In genomic region chr17:4313482-4314114, GRCh38 we compare ENCODE assay signal across 13 cellular contexts. TPM values are rescaled to one million over a fixed set of nuclear protein-coding genes. Genes with fewer than 3 reads are reported as not detected.
A peak's percentile ranks its signal among the peaks of the same experiment; 100 is the strongest.
DNase-seq lines count a peak whose midpoint lies in the region; ATAC-seq, FAIRE-seq and TF ChIP-seq lines count a peak whose summit lies in the region.
"Had no signal": no experiment of that assay in that cellular context is flagged by ENCODE, and none has a peak within 500 bp of the region (broad histone marks: within the 10 kb centered on the region; RNA-seq: fewer than 3 reads in every experiment).

No MANE protein-coding gene starts in this region.

- in situ Hi-C loops in K562 (cut with MboI), result no loop called here

- no peak overlapping the region for H3K4me2 ChIP-seq in K562 (ENCODE audit: insufficient read depth, low read length)

- no peak overlapping the region for H2AFZ ChIP-seq in K562 (ENCODE audit: low read depth, low read length)

- H4K20me1 ChIP-seq in K562 (replicated peaks; ENCODE audit: control insufficient read depth, insufficient read depth, low read length), result peaks cover 7% of the 10 kb centered on the region; the same call in 1 of the 2 replicates

- POLR2A ChIA-PET in K562 (lab: Yijun Ruan, JAX), result no interaction called here

- peaks cover 66% of the 10 kb centered on the region for H3K4me1 Mint-ChIP-seq in activated naive CD8-positive, alpha-beta T cell treated with anti-CD3 and anti-CD28 coated beads, Interleukin-2, amount 50 U/mL, for 24 hours
- H3K4me1 Mint-ChIP-seq in activated naive CD8-positive, alpha-beta T cell treated with anti-CD3 and anti-CD28 coated beads for 36 hours, result peaks cover 63% of the 10 kb centered on the region
- H3K4me1 Mint-ChIP-seq in glutamatergic neuron (ENCODE audit: low read depth, unreplicated experiment), result peaks cover 20% of the 10 kb centered on the region

- H3K27ac ChIP-seq in K562 (ENCODE audit: extremely low read depth, low read depth, low read length) (no peak overlapping the region), thoracic aorta (no peak overlapping the region)

- H3K27me3 ChIP-seq in K562 (ENCODE audit: control insufficient read depth in 2 of 2, insufficient read depth in 2 of 2, low read length in 2 of 2) (no peaks in the 10 kb centered on the region), thoracic aorta (replicated peaks; ENCODE audit: insufficient read depth) (no peaks in the 10 kb centered on the region)

- no peak for TF ChIP-seq RAD21 in K562 (CRISPR knock-in tag; conservative IDR thresholded peaks at IDR 0.05 in 1 of 2, IDR thresholded peaks at IDR 0.05 in 1 of 2)

- H3K4me3 ChIP-seq in K562 (no peak overlapping the region), thoracic aorta (peak overlapping the region; percentile 32)

- intact Hi-C loops in K562 (cut with micrococcal nuclease), result no loop called here

- H3K9me1 ChIP-seq in K562 (ENCODE audit: control insufficient read depth, insufficient read depth, low read length), result no peaks in the 10 kb centered on the region

- H3K36me3 Mint-ChIP-seq in activated naive CD8-positive, alpha-beta T cell treated with anti-CD3 and anti-CD28 coated beads, Interleukin-2, amount 50 U/mL, for 24 hours (ENCODE audit: low read depth), result peaks cover 5% of the 10 kb centered on the region
- H3K36me3 Mint-ChIP-seq in activated naive CD8-positive, alpha-beta T cell treated with anti-CD3 and anti-CD28 coated beads for 36 hours, result no peaks in the 10 kb centered on the region
- H3K36me3 Mint-ChIP-seq in glutamatergic neuron (ENCODE audit: unreplicated experiment), result peaks cover 7% of the 10 kb centered on the region
- H3K36me3 Mint-ChIP-seq: naive B cell had no signal

- H3K9me3 Mint-ChIP-seq in activated naive CD8-positive, alpha-beta T cell treated with anti-CD3 and anti-CD28 coated beads, Interleukin-2, amount 50 U/mL, for 24 hours, result no peaks in the 10 kb centered on the region
- no peaks in the 10 kb centered on the region for H3K9me3 Mint-ChIP-seq in activated naive CD8-positive, alpha-beta T cell treated with anti-CD3 and anti-CD28 coated beads for 36 hours
- H3K9me3 Mint-ChIP-seq in glutamatergic neuron (ENCODE audit: unreplicated experiment), result peaks cover 5% of the 10 kb centered on the region
- H3K9me3 Mint-ChIP-seq: activated CD4-positive, alpha-beta T cell treated with anti-CD3 and anti-CD28 coated beads, Interleukin-2, amount 10 ng/mL, durations not matched to agents 24 days and 14 days; naive B cell had no signal

- no peak for TF ChIP-seq POLR2A in K562 (conservative IDR thresholded peaks at IDR 0.05)

- no peaks in the 10 kb centered on the region for H3K36me3 ChIP-seq in K562 (ENCODE audit: control insufficient read depth, insufficient read depth, low read length)
- H3K36me3 ChIP-seq in thoracic aorta, result no peaks in the 10 kb centered on the region

- peaks cover 92% of the 10 kb centered on the region for H3K79me2 ChIP-seq in K562 (ENCODE audit: control insufficient read depth, insufficient read depth, low read length)

- BruUV-seq in K562 (replicated peaks; lab: Mats Ljungman, UMichigan), result no TSS peak

- H3K4me1 ChIP-seq in K562 (replicated peaks in 1 of 2; ENCODE audit: control insufficient read depth in 2 of 2, insufficient read depth in 2 of 2, low read length in 2 of 2) (peaks cover 4 to 8% of the 10 kb centered on the region in 2 experiments; a peak in 4 of 5 replicates), thoracic aorta (ENCODE audit: control insufficient read depth in 1 of 2, low read depth in 2 of 2) (peaks cover 26 to 54% of the 10 kb centered on the region in 2 donors)

- H3K9ac ChIP-seq in K562 (ENCODE audit: insufficient read depth in 1 of 2, low read depth in 2 of 2, low read length in 2 of 2), result no peak overlapping the region

- no peak for TF ChIP-seq CTCF in K562 (IDR thresholded peaks at IDR 0.05 in 2 of 3, conservative IDR thresholded peaks at IDR 0.05 in 1 of 3; ENCODE audit: insufficient read depth in 2 of 3, low read depth in 1 of 3, low read length in 3 of 3)
- TF ChIP-seq CTCF in thoracic aorta (IDR thresholded peaks at IDR 0.05), result no peak
- no peak for TF ChIP-seq CTCF in glutamatergic neuron (IDR thresholded peaks at IDR 0.05; ENCODE audit: partially characterized antibody, unreplicated experiment)

- H3K9me3 ChIP-seq in K562 (replicated peaks; ENCODE audit: control insufficient read depth, insufficient read depth, low read depth, low read length), result no peaks in the 10 kb centered on the region
- no peaks in the 10 kb centered on the region for H3K9me3 ChIP-seq in thoracic aorta

- FAIRE-seq in K562 (lab: Jason Lieb, UNC), result peak; percentile 67

- no peak for ATAC-seq in activated naive CD8-positive, alpha-beta T cell treated with anti-CD3 and anti-CD28 coated beads, Interleukin-2, amount 50 U/mL, for 24 hours
- no peak for ATAC-seq in K562
- no peak for ATAC-seq in thoracic aorta (ENCODE audit: insufficient number of reproducible peaks, low FRiP score, low read depth)

- WGBS in K562 (ENCODE audit: insufficient coverage, low coverage, missing lambda C conversion rate), result 84% methylated on average over 4 of the region's 7 CpGs

- H3K4me3 Mint-ChIP-seq in activated naive CD8-positive, alpha-beta T cell treated with anti-CD3 and anti-CD28 coated beads, Interleukin-2, amount 50 U/mL, for 24 hours, result no peak overlapping the region
- H3K4me3 Mint-ChIP-seq in activated naive CD8-positive, alpha-beta T cell treated with anti-CD3 and anti-CD28 coated beads for 36 hours, result no peak overlapping the region
- H3K4me3 Mint-ChIP-seq in glutamatergic neuron (ENCODE audit: unreplicated experiment), result no peak overlapping the region
- H3K4me3 Mint-ChIP-seq: activated CD4-positive, alpha-beta T cell treated with anti-CD3 and anti-CD28 coated beads, Interleukin-2, amount 10 ng/mL, durations not matched to agents 24 days and 14 days had no signal

- CTCF ChIA-PET in K562 (lab: Yijun Ruan, JAX; ENCODE audit: low intra/inter-chr PET ratio), result no interaction called here

- no peaks in the 10 kb centered on the region for H3K27me3 Mint-ChIP-seq in activated naive CD8-positive, alpha-beta T cell treated with anti-CD3 and anti-CD28 coated beads, Interleukin-2, amount 50 U/mL, for 24 hours
- H3K27me3 Mint-ChIP-seq in activated naive CD8-positive, alpha-beta T cell treated with anti-CD3 and anti-CD28 coated beads for 36 hours, result no peaks in the 10 kb centered on the region
- no peaks in the 10 kb centered on the region for H3K27me3 Mint-ChIP-seq in glutamatergic neuron (ENCODE audit: unreplicated experiment)
- H3K27me3 Mint-ChIP-seq: activated CD4-positive, alpha-beta T cell treated with anti-CD3 and anti-CD28 coated beads, Interleukin-2, amount 10 ng/mL, durations not matched to agents 24 days and 14 days; naive B cell had no signal

- TF ChIP-seq EP300 in K562 (IDR thresholded peaks at IDR 0.05; ENCODE audit: low read length), result no peak

- no peak for DNase-seq in activated naive CD8-positive, alpha-beta T cell treated with anti-CD3 and anti-CD28 coated beads, Interleukin-2, amount 50 U/mL, for 24 hours
- no peak for DNase-seq in activated naive CD8-positive, alpha-beta T cell treated with anti-CD3 and anti-CD28 coated beads for 36 hours
- DNase-seq in K562 (ENCODE audit: extremely low read depth in 1 of 4, low spot score in 3 of 4) (no peak), lung microvascular endothelial cell (ENCODE audit: low read depth in 2 of 2) (peak; percentile 29 to 43), thoracic aorta (ENCODE audit: low spot score) (no peak), glutamatergic neuron (no peak), RPMI8226 (no peak)
- DNase-seq in stimulated activated naive CD4-positive, alpha-beta T cell (lab: John Stamatoyannopoulos, UW), result no peak
- DNase-seq: activated CD4-positive, alpha-beta T cell treated with anti-CD3 and anti-CD28 coated beads, Interleukin-2, amount 10 ng/mL, durations not matched to agents 24 days and 14 days; activated naive CD4-positive, alpha-beta T cell treated with anti-CD3 and anti-CD28 coated beads, Interleukin-2, amount 50 U/mL, for 16 hours; effector CD8-positive, alpha-beta T cell; naive B cell; stimulated activated CD4-positive, alpha-beta T cell treated with anti-CD3 and anti-CD28 coated beads, Interleukin-15, amount 100 ng/mL, for 24 hours had no signal

- H3K27ac Mint-ChIP-seq in activated naive CD8-positive, alpha-beta T cell treated with anti-CD3 and anti-CD28 coated beads, Interleukin-2, amount 50 U/mL, for 24 hours, result peak overlapping the region; percentile 61
- no peak overlapping the region for H3K27ac Mint-ChIP-seq in activated naive CD8-positive, alpha-beta T cell treated with anti-CD3 and anti-CD28 coated beads for 36 hours
- H3K27ac Mint-ChIP-seq in glutamatergic neuron (ENCODE audit: unreplicated experiment), result no peak overlapping the region

RNA-seq across cellular contexts. Expression of gene ANKFY1, which starts 49.8 kb away (rescaled TPM):
- 10 to 100 TPM; 29.4 to 31.4 TPM for total RNA-seq in activated naive CD8-positive, alpha-beta T cell treated with anti-CD3 and anti-CD28 coated beads for 36 hours
- 151 and 164 TPM in 2 replicates for total RNA-seq in K562 (2011; cell fraction: chromatin; rRNA removed; ENCODE audit: low replicate concordance)
- 64.0 and 71.8 TPM in 2 replicates for total RNA-seq in K562 (2011; cell fraction: nucleolus; rRNA removed)
- total RNA-seq in K562 (2011; cell fraction: nucleoplasm; rRNA removed), result 86.6 and 97.9 TPM in 2 replicates
- 9.4 and 10.7 TPM in 2 replicates for total RNA-seq in K562 (2014; rRNA removed)
- total RNA-seq in K562 (2014; rRNA removed; fragmentation: Illumina TruSeq; extraction: Trizol), result 11.5 and 13.6 TPM in 2 replicates
- total RNA-seq in K562 (2015; rRNA removed; fragmentation: Illumina TruSeq; extraction: Trizol), result 12.2 and 12.7 TPM in 2 replicates
- total RNA-seq in K562 (2021), result 25.6 and 27.6 TPM in 2 replicates
- 11.7 and 16.6 TPM in 2 replicates for polyA plus RNA-seq in K562 (2011; rRNA removed)
- polyA plus RNA-seq in K562 (2011; cell fraction: cytosol; rRNA removed), result 10.4 and 11.1 TPM in 2 replicates
- polyA plus RNA-seq in K562 (2011; cell fraction: nucleus; rRNA removed), result 97.6 and 134 TPM in 2 replicates
- polyA plus RNA-seq in K562 (2012), result 13.5 and 14.1 TPM in 2 replicates
- 14.3 and 16.8 TPM in 2 replicates for polyA plus RNA-seq in K562 (2014; fragmentation: Illumina TruSeq; extraction: Trizol)
- 1 to 10 TPM; 4.3 to 4.6 TPM for polyA plus RNA-seq in K562 (2014; fragmentation: Nextera tagmentation; extraction: Ambion mirVana)
- 13.0 TPM in 2 replicates for polyA plus RNA-seq in K562 (2014; rRNA removed)
- 35.5 and 36.9 TPM in 2 replicates for polyA minus RNA-seq in K562 (2011; rRNA and poly(A)+ RNA removed)
- polyA minus RNA-seq in K562 (2011; cell fraction: cytosol; rRNA and poly(A)+ RNA removed), result 28.7 and 28.9 TPM in 2 replicates
- 34.3 and 60.0 TPM in 2 replicates for polyA minus RNA-seq in K562 (2011; cell fraction: nucleus; rRNA and poly(A)+ RNA removed)
- total RNA-seq in lung microvascular endothelial cell, result 19.0 and 22.4 TPM in 2 replicates
- 10 to 100 TPM; 36.8 to 40.4 TPM for total RNA-seq in thoracic aorta
- 80.5 TPM for total RNA-seq in glutamatergic neuron (ENCODE audit: unreplicated experiment)

RNA-seq across cellular contexts. Expression of gene UBE2G1, which starts 52.9 kb away (rescaled TPM):
- total RNA-seq in activated naive CD8-positive, alpha-beta T cell treated with anti-CD3 and anti-CD28 coated beads for 36 hours, result 10 to 100 TPM; 58.8 to 63.9 TPM
- 8.0 and 17.2 TPM in 2 replicates for total RNA-seq in K562 (2011; cell fraction: chromatin; rRNA removed; ENCODE audit: low replicate concordance)
- total RNA-seq in K562 (2011; cell fraction: nucleolus; rRNA removed), result 8.7 and 10.5 TPM in 2 replicates
- 13.7 and 19.2 TPM in 2 replicates for total RNA-seq in K562 (2011; cell fraction: nucleoplasm; rRNA removed)
- total RNA-seq in K562 (2014; rRNA removed) (46.5 and 48.8 TPM in 2 replicates), K562 (2014; rRNA removed; fragmentation: Illumina TruSeq; extraction: Trizol) (25.2 and 30.7 TPM in 2 replicates), K562 (2015; rRNA removed; fragmentation: Illumina TruSeq; extraction: Trizol) (28.4 and 28.9 TPM in 2 replicates), K562 (2021) (65.9 and 70.1 TPM in 2 replicates), lung microvascular endothelial cell (27.5 and 32.9 TPM in 2 replicates), thoracic aorta (10 to 100 TPM; 38.8 to 47.7 TPM), glutamatergic neuron (ENCODE audit: unreplicated experiment) (120 TPM)
- polyA plus RNA-seq in K562 (2011; rRNA removed) (26.7 and 39.6 TPM in 2 replicates), K562 (2014; fragmentation: Illumina TruSeq; extraction: Trizol) (28.8 and 36.7 TPM in 2 replicates), K562 (2014; fragmentation: Nextera tagmentation; extraction: Ambion mirVana) (10 to 100 TPM; 10.1 to 16.4 TPM), K562 (2014; rRNA removed) (29.0 and 29.7 TPM in 2 replicates)
- polyA plus RNA-seq in K562 (2011; cell fraction: cytosol; rRNA removed), result 16.9 and 21.1 TPM in 2 replicates
- 9.6 and 10.6 TPM in 2 replicates for polyA plus RNA-seq in K562 (2011; cell fraction: nucleus; rRNA removed)
- polyA plus RNA-seq in K562 (2012), result 33.0 and 37.8 TPM in 2 replicates
- 26.1 and 30.5 TPM in 2 replicates for polyA minus RNA-seq in K562 (2011; rRNA and poly(A)+ RNA removed)
- polyA minus RNA-seq in K562 (2011; cell fraction: cytosol; rRNA and poly(A)+ RNA removed), result 22.1 and 25.4 TPM in 2 replicates
- polyA minus RNA-seq in K562 (2011; cell fraction: nucleus; rRNA and poly(A)+ RNA removed), result 8.8 TPM in 2 replicates

Comparison
In these comparisons a context has a peak if more than half of its experiments do, and no peak if none do; other contexts are left out.
1. DNase-seq: peak in lung microvascular endothelial cell (2 of 2); none in activated naive CD8-positive, alpha-beta T cell treated with anti-CD3 and anti-CD28 coated beads, Interleukin-2, amount 50 U/mL, for 24 hours (single experiment), activated naive CD8-positive, alpha-beta T cell treated with anti-CD3 and anti-CD28 coated beads for 36 hours (single experiment), K562 (0 of 4), thoracic aorta (single experiment), glutamatergic neuron (single experiment), RPMI8226 (single experiment) and stimulated activated naive CD4-positive, alpha-beta T cell (0 of 6).